In the genomic region with DNA sequence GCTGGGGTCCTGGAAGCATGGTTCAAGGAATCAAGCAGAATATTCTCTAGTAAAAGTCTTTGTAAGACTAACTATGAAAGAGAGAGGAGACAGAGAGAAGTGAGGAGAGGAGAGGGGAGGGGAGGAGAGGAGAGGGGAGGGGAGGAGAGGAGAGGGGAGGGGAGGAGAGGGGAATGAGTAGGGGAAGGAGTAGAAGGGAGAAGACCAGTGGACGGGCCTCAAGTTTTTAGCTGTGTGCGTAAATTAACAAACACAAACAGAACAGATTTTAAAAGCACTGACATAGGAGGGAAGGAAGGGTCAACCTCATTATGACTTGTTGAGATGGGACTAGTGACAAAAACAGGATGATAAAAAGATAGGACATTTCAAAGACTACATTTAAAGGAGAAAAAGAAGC, we compare ENCODE assay signal across 14 cellular contexts.
"Had no signal": no experiment of that assay in that cellular context is flagged by ENCODE, and none has a peak within 500 bp of the region (broad histone marks: within the 10 kb centered on the region; RNA-seq: fewer than 3 reads in every experiment).

No MANE protein-coding gene starts in this region.

- H3K27ac ChIP-seq: hepatocyte, ovary, right atrium auricular region had no signal

- H3K9me3 ChIP-seq: mucosa of descending colon, ovary, right atrium auricular region had no signal

- H3K27me3 Mint-ChIP-seq: naive thymus-derived CD8-positive, alpha-beta T cell had no signal

- H3K4me2 ChIP-seq: hepatocyte had no signal

- H3K4me3 ChIP-seq: hepatocyte, mucosa of descending colon, ovary, right atrium auricular region had no signal

- H3K27ac Mint-ChIP-seq: endodermal cell had no signal

- H3K36me3 ChIP-seq: ovary, right atrium auricular region had no signal

- DNase-seq: effector CD4-positive, alpha-beta T cell; endodermal cell; foreskin melanocyte; head of caudate nucleus; kidney glomerular epithelial cell; mucosa of descending colon; naive thymus-derived CD8-positive, alpha-beta T cell; ovary; small intestine; stimulated activated CD4-positive, alpha-beta T cell treated with anti-CD3 and anti-CD28 coated beads, Interleukin-12 subunit alpha, Interleukin-12 subunit beta, amount 100 ng/mL, for 4 hours; stimulated activated naive CD4-positive, alpha-beta T cell treated with Interleukin-2 at 50 U/mL for 16 hours had no signal

- H3K4me3 Mint-ChIP-seq: endodermal cell; naive thymus-derived CD8-positive, alpha-beta T cell; neural crest cell had no signal

- H3K27me3 ChIP-seq: hepatocyte, ovary, right atrium auricular region had no signal

- H3K4me1 Mint-ChIP-seq: naive thymus-derived CD8-positive, alpha-beta T cell; neural crest cell had no signal

- ATAC-seq: mucosa of descending colon; naive thymus-derived CD8-positive, alpha-beta T cell had no signal

- H3K9me3 Mint-ChIP-seq: endodermal cell; naive thymus-derived CD8-positive, alpha-beta T cell; neural crest cell had no signal

- H2AFZ ChIP-seq: hepatocyte had no signal

- H3K79me2 ChIP-seq: hepatocyte had no signal
